12 cellular contexts compared by ENCODE assay signal in the genomic region with DNA sequence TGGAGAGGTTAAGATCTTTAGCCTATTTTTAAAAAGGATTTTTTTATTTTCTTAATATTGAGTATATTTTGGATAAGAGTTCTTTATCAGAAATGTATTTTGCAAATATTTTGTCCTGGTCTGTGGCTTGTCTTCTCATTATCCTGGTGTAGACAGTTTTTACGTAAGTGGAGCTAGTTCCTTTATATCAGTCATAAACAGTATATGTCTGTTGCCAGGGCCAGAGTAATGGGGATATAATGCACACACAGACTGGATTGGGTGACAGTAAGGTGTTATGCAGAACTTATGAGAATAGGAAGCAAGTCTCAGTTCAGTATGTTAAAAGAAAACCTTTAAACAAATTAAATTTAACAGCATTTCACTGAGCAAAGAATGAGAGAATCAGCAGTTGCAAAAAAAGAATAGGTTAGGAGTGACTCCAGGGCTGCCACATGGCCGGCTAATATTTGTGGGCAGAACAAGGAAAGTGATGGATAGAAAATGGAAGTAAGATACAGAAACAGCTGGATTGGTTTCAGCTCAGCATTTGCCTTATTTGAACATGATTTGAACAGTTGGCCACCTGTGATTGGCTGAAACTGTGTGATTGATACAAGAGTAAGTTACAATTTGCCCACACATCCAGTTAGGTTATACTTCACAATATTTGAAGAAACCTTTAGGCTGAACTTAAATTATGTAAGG.
A peak's percentile ranks its signal among the peaks of the same experiment; 100 is the strongest.
DNase-seq lines count a peak whose midpoint lies in the region; ATAC-seq and TF ChIP-seq lines count a peak whose summit lies in the region.
"Had no signal": no experiment of that assay in that cellular context is flagged by ENCODE, and none has a peak within 500 bp of the region (broad histone marks: within the 10 kb centered on the region; RNA-seq: fewer than 3 reads in every experiment).

No MANE protein-coding gene starts in this region.

- H3K9me3 ChIP-seq in DOHH2 (ENCODE audit: control insufficient read depth, insufficient read depth, low read length) (no peaks in the 10 kb centered on the region), OCI-LY7 (ENCODE audit: low read length) (no peaks in the 10 kb centered on the region)
- H3K9me3 ChIP-seq: colonic mucosa had no signal

- H3K27ac ChIP-seq in DOHH2 (ENCODE audit: low read depth, low read length) (0 out of 2 replicates have a peak overlapping the region, but pooled peaks have one; percentile 10), RWPE1 (no peak overlapping the region), OCI-LY7 (ENCODE audit: low read depth, low read length, poor library complexity, severe bottlenecking) (no peak overlapping the region)
- H3K27ac ChIP-seq: colonic mucosa had no signal

- no peak overlapping the region for H3K27ac Mint-ChIP-seq in MCF 10A (ENCODE audit: low read depth, unreplicated experiment)

- no peaks in the 10 kb centered on the region for H3K9me2 ChIP-seq in DOHH2 (replicated peaks; ENCODE audit: control insufficient read depth, low read length)
- H3K9me2 ChIP-seq in OCI-LY7 (ENCODE audit: insufficient read depth, low read length) = no peaks in the 10 kb centered on the region

- no peaks in the 10 kb centered on the region for H3K36me3 Mint-ChIP-seq in MCF 10A (ENCODE audit: insufficient read depth, unreplicated experiment)

- no peak overlapping the region for H3K4me3 ChIP-seq in DOHH2 (ENCODE audit: low read length)
- no peak overlapping the region for H3K4me3 ChIP-seq in OCI-LY7 (ENCODE audit: low read depth, low read length, poor library complexity, severe bottlenecking)
- H3K4me3 ChIP-seq: colonic mucosa had no signal

- BruUV-seq in MCF 10A (replicated peaks; lab: Mats Ljungman, UMichigan) (no TSS peak), OCI-LY7 (replicated peaks; lab: Mats Ljungman, UMichigan) (no TSS peak)

- H3K4me1 ChIP-seq in DOHH2 (ENCODE audit: control insufficient read depth, low read length) (peaks cover 12% of the 10 kb centered on the region), OCI-LY7 (ENCODE audit: insufficient read depth, low read length, poor library complexity, severe bottlenecking) (no peaks in the 10 kb centered on the region)
- H3K4me1 ChIP-seq: colonic mucosa had no signal

- POLR2A ChIA-PET in RWPE1 (lab: Yijun Ruan, JAX; ENCODE audit: low non-redundant PET) (no interaction called here), MCF 10A (lab: Yijun Ruan, JAX) (interaction anchor here (0.6 to 1.0 kb wide), 2 partner anchors 11 to 298 kb away, joined by 3 to 4 read pairs; no protein-coding TSS in a partner anchor), OCI-LY7 (lab: Charles Lee) (interaction anchor here (0.9 kb wide), 1 partner anchor 236 kb away, joined by 4 read pairs; no protein-coding TSS in a partner anchor)

- H3K36me3 ChIP-seq in DOHH2 (ENCODE audit: control insufficient read depth, low read length) = no peaks in the 10 kb centered on the region
- H3K36me3 ChIP-seq in OCI-LY7 (ENCODE audit: insufficient read depth, low read length) = no peaks in the 10 kb centered on the region
- H3K36me3 ChIP-seq: colonic mucosa had no signal

- no peaks in the 10 kb centered on the region for H3K27me3 Mint-ChIP-seq in MCF 10A (ENCODE audit: insufficient read depth, unreplicated experiment)

- peak; percentile 46 for ATAC-seq in GM19372 (IDR thresholded peaks at IDR 0.05; ENCODE audit: low read depth, unreplicated experiment)
- peak; percentile 30 for ATAC-seq in HG02763 (IDR thresholded peaks at IDR 0.05; ENCODE audit: unreplicated experiment)
- ATAC-seq in HG03565 (IDR thresholded peaks at IDR 0.05; ENCODE audit: unreplicated experiment) = peak; percentile 9

- H2AFZ ChIP-seq in OCI-LY7 (ENCODE audit: low read length) = no peak overlapping the region

- H4K20me1 ChIP-seq in DOHH2 (ENCODE audit: control insufficient read depth, insufficient read depth, low read depth, low read length) = no peaks in the 10 kb centered on the region
- no peaks in the 10 kb centered on the region for H4K20me1 ChIP-seq in OCI-LY7 (ENCODE audit: insufficient read depth, low read length)

- no peaks in the 10 kb centered on the region for H3K4me1 Mint-ChIP-seq in MCF 10A (ENCODE audit: insufficient read depth, unreplicated experiment)

- H3K4me2 ChIP-seq in DOHH2 (ENCODE audit: low read length) (no peak overlapping the region), OCI-LY7 (ENCODE audit: low read length) (no peak overlapping the region)

- CTCF ChIA-PET in RWPE1 (lab: Yijun Ruan, JAX) = interaction anchor here (0.6 to 1.3 kb wide), 3 partner anchors 14 to 575 kb away, joined by 3 to 4 read pairs (median 3); no protein-coding TSS in a partner anchor
- CTCF ChIA-PET in MCF 10A (lab: Yijun Ruan, JAX) = interaction anchor here (1.0 to 2.2 kb wide), 3 partner anchors 14 to 172 kb away, joined by 6 to 10 read pairs (median 9); no protein-coding TSS in a partner anchor
- CTCF ChIA-PET in OCI-LY7 (lab: Charles Lee; ENCODE audit: unreplicated experiment) = no interaction called here

- no peak for TF ChIP-seq CTCF in DOHH2 (IDR thresholded peaks at IDR 0.05; ENCODE audit: low read depth, low read length, poor library complexity, severe bottlenecking)
- no peak for TF ChIP-seq CTCF in RWPE1 (conservative IDR thresholded peaks at IDR 0.05; ENCODE audit: low read depth)
- TF ChIP-seq CTCF in MCF 10A (IDR thresholded peaks at IDR 0.05; ENCODE audit: unreplicated experiment) = no peak
- TF ChIP-seq CTCF in OCI-LY7 (conservative IDR thresholded peaks at IDR 0.05; ENCODE audit: low read length) = no peak

- H3K79me2 ChIP-seq in DOHH2 (ENCODE audit: control insufficient read depth, low read length) = no peaks in the 10 kb centered on the region
- no peaks in the 10 kb centered on the region for H3K79me2 ChIP-seq in OCI-LY7 (ENCODE audit: insufficient read depth, low read depth, low read length)

- intact Hi-C loops in MCF 10A (cut with micrococcal nuclease) (no loop called here), OCI-LY7 (cut with micrococcal nuclease; ENCODE audit: unreplicated experiment) (no loop called here)

- H3K27me3 ChIP-seq in DOHH2 (ENCODE audit: control insufficient read depth, low read length) = no peaks in the 10 kb centered on the region
- H3K27me3 ChIP-seq: colonic mucosa had no signal

- no peak for DNase-seq in RWPE1 (ENCODE audit: low spot score)
- no peak for DNase-seq in MCF 10A (ENCODE audit: unreplicated experiment)
- no peak for DNase-seq in OCI-LY7 (ENCODE audit: low spot score)
- DNase-seq in amniotic stem cell (lab: John Stamatoyannopoulos, UW) = no peak
- DNase-seq: activated CD8-positive, alpha-beta memory T cell treated with anti-CD3 and anti-CD28 coated beads for 24 hours; colonic mucosa; NCI-H1930; right cardiac atrium had no signal

- no peaks in the 10 kb centered on the region for H3F3A ChIP-seq in DOHH2 (ENCODE audit: control insufficient read depth, insufficient read depth)

- H3K9me3 Mint-ChIP-seq in MCF 10A (ENCODE audit: unreplicated experiment) = no peaks in the 10 kb centered on the region

- no peak overlapping the region for H3K4me3 Mint-ChIP-seq in MCF 10A (ENCODE audit: unreplicated experiment)
